In genomic region chr4:70927502-70928139, GRCh38 we compare ENCODE assay signal across 8 cellular contexts. TPM values are rescaled to one million over a fixed set of nuclear protein-coding genes. Genes with fewer than 3 reads are reported as not detected.
DNase-seq lines count a peak whose midpoint lies in the region; ATAC-seq and TF ChIP-seq lines count a peak whose summit lies in the region.

No MANE protein-coding gene starts in this region.

- peak overlapping the region; percentile 21 for H3K27ac Mint-ChIP-seq in T-helper 1 cell treated with Interleukin-12 subunit alpha and Interleukin-12 subunit beta and Interleukin-4 antibody, amounts not matched to agents 30 μg/mL and 1 μg/mL, for 36 hours
- peak overlapping the region; percentile 17 for H3K27ac Mint-ChIP-seq in progenitor cell of endocrine pancreas

- H3K4me3 Mint-ChIP-seq in T-helper 1 cell treated with Interleukin-12 subunit alpha and Interleukin-12 subunit beta and Interleukin-4 antibody, amounts not matched to agents 30 μg/mL and 1 μg/mL, for 36 hours: peak overlapping the region; percentile 26
- H3K4me3 Mint-ChIP-seq in progenitor cell of endocrine pancreas (ENCODE audit: low read depth): no peak overlapping the region

- no peaks in the 10 kb centered on the region for H3K9me3 Mint-ChIP-seq in T-helper 1 cell treated with Interleukin-12 subunit alpha and Interleukin-12 subunit beta and Interleukin-4 antibody, amounts not matched to agents 30 μg/mL and 1 μg/mL, for 36 hours
- no peaks in the 10 kb centered on the region for H3K9me3 Mint-ChIP-seq in progenitor cell of endocrine pancreas (ENCODE audit: low read depth)

- no peak for DNase-seq in activated CD4-positive, CD25-positive, alpha-beta regulatory T cell (lab: John Stamatoyannopoulos, UW)
- DNase-seq in progenitor cell of endocrine pancreas (ENCODE audit: low spot score, unreplicated experiment) (no peak), GM03348 (ENCODE audit: low spot score) (no peak), foreskin melanocyte (no peak), NCI-H2081 treated with DMSO at 0.1 percent for 48 hours (lab: John Stamatoyannopoulos, UW) (no peak)

- TF ChIP-seq CTCF in progenitor cell of endocrine pancreas (IDR thresholded peaks at IDR 0.05; ENCODE audit: unreplicated experiment): no peak

- H3K27me3 Mint-ChIP-seq in T-helper 1 cell treated with Interleukin-12 subunit alpha and Interleukin-12 subunit beta and Interleukin-4 antibody, amounts not matched to agents 30 μg/mL and 1 μg/mL, for 36 hours (ENCODE audit: low read depth): no peaks in the 10 kb centered on the region
- no peaks in the 10 kb centered on the region for H3K27me3 Mint-ChIP-seq in progenitor cell of endocrine pancreas

- peak; percentile 24 to 38 for ATAC-seq in activated CD4-positive, CD25-positive, alpha-beta regulatory T cell treated with anti-CD3 and anti-CD28 coated beads, Interleukin-2, amount 50 U/mL, for 24 hours
- peak; percentile 40 for ATAC-seq in HG02678 (IDR thresholded peaks at IDR 0.05; ENCODE audit: unreplicated experiment)

- peaks cover 30% of the 10 kb centered on the region for H3K4me1 Mint-ChIP-seq in T-helper 1 cell treated with Interleukin-12 subunit alpha and Interleukin-12 subunit beta and Interleukin-4 antibody, amounts not matched to agents 30 μg/mL and 1 μg/mL, for 36 hours (ENCODE audit: low read depth)
- H3K4me1 Mint-ChIP-seq in progenitor cell of endocrine pancreas (ENCODE audit: low read depth): peaks cover 15% of the 10 kb centered on the region

- H3K36me3 Mint-ChIP-seq in T-helper 1 cell treated with Interleukin-12 subunit alpha and Interleukin-12 subunit beta and Interleukin-4 antibody, amounts not matched to agents 30 μg/mL and 1 μg/mL, for 36 hours (ENCODE audit: low read depth): peaks cover 8% of the 10 kb centered on the region
- H3K36me3 Mint-ChIP-seq in progenitor cell of endocrine pancreas (ENCODE audit: insufficient read depth): peaks cover 3% of the 10 kb centered on the region

RNA-seq across cellular contexts. Expression of gene MOB1B, which starts 25.5 kb away (rescaled TPM):
- total RNA-seq in progenitor cell of endocrine pancreas: 46.5 and 47.4 TPM in 2 replicates
